In the genomic region with DNA sequence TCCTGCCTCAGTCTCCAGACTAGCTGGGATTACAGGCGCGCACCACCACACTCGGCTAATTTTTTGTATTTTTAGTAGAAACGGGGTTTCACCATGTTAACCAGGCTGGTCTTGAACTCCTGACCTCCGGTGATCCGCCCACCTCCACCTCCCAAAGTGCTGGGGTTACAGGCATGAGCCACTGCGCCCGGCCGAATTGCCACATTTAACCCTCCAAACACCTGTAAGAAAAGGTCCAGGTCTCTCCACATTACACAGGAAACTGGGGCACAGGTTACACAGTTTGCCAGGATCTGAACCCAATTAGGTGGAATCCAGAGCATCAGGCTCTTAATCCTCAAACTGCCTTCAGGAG, we compare ENCODE assay signal across 8 cellular contexts. TPM values are rescaled to one million over a fixed set of nuclear protein-coding genes. Genes with fewer than 3 reads are reported as not detected.
DNase-seq lines count a peak whose midpoint lies in the region; ATAC-seq and TF ChIP-seq lines count a peak whose summit lies in the region.
"Not testable (repeated sequence)": the region's sequence is repeated elsewhere in the genome, so short reads cannot be mapped to it uniquely, and the experiment has no call there.

No MANE protein-coding gene starts in this region.

- TF ChIP-seq EP300 in ovary (IDR thresholded peaks at IDR 0.05): not testable (repeated sequence)

- DNase-seq in activated CD8-positive, alpha-beta T cell treated with anti-CD3 and anti-CD28 coated beads for 36 hours; mammary epithelial cell; fibroblast of lung (ENCODE audit: low read depth in 2 of 2); mesenchymal stem cell: not testable (repeated sequence)
- DNase-seq in ovary: peak in 1 of 5 donors; percentile 20

- H3K4me1 ChIP-seq in HUES64 (ENCODE audit: insufficient read depth, low read length): peaks cover 19% of the 10 kb centered on the region
- peaks cover 51% of the 10 kb centered on the region for H3K4me1 ChIP-seq in mammary epithelial cell (ENCODE audit: insufficient read depth, low read length)
- peaks cover 28% of the 10 kb centered on the region for H3K4me1 ChIP-seq in fibroblast of lung (ENCODE audit: control insufficient read depth, extremely low read depth, insufficient read depth, low read length)
- H3K4me1 ChIP-seq in mesenchymal stem cell (ENCODE audit: control insufficient read depth, insufficient read depth, low read depth, low read length): peaks cover 32% of the 10 kb centered on the region
- H3K4me1 ChIP-seq in ovary (ENCODE audit: insufficient read depth): peaks cover 13% of the 10 kb centered on the region
- H3K4me1 ChIP-seq in subcutaneous abdominal adipose tissue (ENCODE audit: control insufficient read depth in 5 of 5, insufficient read depth in 5 of 5, low read length in 5 of 5): peaks cover 21 to 77% (median 69%) of the 10 kb centered on the region in 5 donors

- not testable (repeated sequence) for H3K23ac ChIP-seq in mesenchymal stem cell (ENCODE audit: low read length in 2 of 2)

- H3K9ac ChIP-seq in HUES64 (ENCODE audit: low read depth, low read length): peak overlapping the region; percentile 27; the same call in 1 of the 2 replicates
- peak overlapping the region; percentile 50 for H3K9ac ChIP-seq in mammary epithelial cell (ENCODE audit: insufficient read depth, low read length)
- H3K9ac ChIP-seq in fibroblast of lung (ENCODE audit: insufficient read depth, low read length): not testable (repeated sequence)
- peak overlapping the region; percentile 74 for H3K9ac ChIP-seq in mesenchymal stem cell (ENCODE audit: low read length)
- peak overlapping the region in 3 of 5 donors; percentile 1 to 65 (median 26) for H3K9ac ChIP-seq in subcutaneous abdominal adipose tissue (ENCODE audit: low read length in 5 of 5)

- H3K9me3 Mint-ChIP-seq in activated CD8-positive, alpha-beta T cell treated with anti-CD3 and anti-CD28 coated beads for 36 hours: not testable (repeated sequence)

- H2BK12ac ChIP-seq in mesenchymal stem cell (ENCODE audit: low read length in 2 of 2): not testable (repeated sequence)

- 91% methylated on average over 9 of the region's 9 CpGs for WGBS in HUES64
- WGBS in mammary epithelial cell (ENCODE audit: low coverage, missing lambda C conversion rate): 84% methylated on average over 9 of the region's 9 CpGs
- 73% methylated on average over 9 of the region's 9 CpGs for WGBS in mesenchymal stem cell
- 70 to 77% (median 75%) methylated on average over 9 of the region's 9 CpGs for WGBS in ovary, 3 donors

- H3K4me2 ChIP-seq in mammary epithelial cell (ENCODE audit: insufficient read depth, low read depth, low read length): peak overlapping the region; percentile 27
- H3K4me2 ChIP-seq in fibroblast of lung (ENCODE audit: extremely low read depth, insufficient read depth, low read length): peak overlapping the region; percentile 37
- H3K4me2 ChIP-seq in mesenchymal stem cell (ENCODE audit: low read length, poor library complexity, severe bottlenecking): not testable (repeated sequence)

- H3K79me1 ChIP-seq in mesenchymal stem cell (replicated peaks; ENCODE audit: low read length, poor library complexity, severe bottlenecking): peaks cover 12% of the 10 kb centered on the region

- H3K4ac ChIP-seq in mesenchymal stem cell (ENCODE audit: low read depth in 1 of 2, low read length in 2 of 2): peak overlapping the region in 1 of 2 experiments; percentile 64

- peak overlapping the region; percentile 37 for H3K27ac Mint-ChIP-seq in activated CD8-positive, alpha-beta T cell treated with anti-CD3 and anti-CD28 coated beads for 36 hours

- in situ Hi-C loops in mammary epithelial cell (cut with MboI; ENCODE audit: low sequenced_read_pairs in 2 of 2): not testable (repeated sequence)

- not testable (repeated sequence) for TF ChIP-seq CTCF in 22Rv1 (IDR thresholded peaks at IDR 0.05); activated CD8-positive, alpha-beta T cell treated with anti-CD3 and anti-CD28 coated beads for 36 hours (IDR thresholded peaks at IDR 0.05); mammary epithelial cell (conservative IDR thresholded peaks at IDR 0.05 in 1 of 2, IDR thresholded peaks at IDR 0.05 in 1 of 2; ENCODE audit: extremely low read depth in 1 of 2, insufficient read depth in 1 of 2, low read depth in 1 of 2, low read length in 2 of 2); fibroblast of lung (conservative IDR thresholded peaks at IDR 0.05 in 1 of 2, IDR thresholded peaks at IDR 0.05 in 1 of 2; ENCODE audit: low read depth in 1 of 2, low read length in 2 of 2); ovary (IDR thresholded peaks at IDR 0.05)

- H3K4me3 Mint-ChIP-seq in activated CD8-positive, alpha-beta T cell treated with anti-CD3 and anti-CD28 coated beads for 36 hours: not testable (repeated sequence)

- peak overlapping the region; percentile 19 for H2BK15ac ChIP-seq in mesenchymal stem cell (ENCODE audit: low read depth, poor library complexity, severe bottlenecking)

- H3K27me3 Mint-ChIP-seq in activated CD8-positive, alpha-beta T cell treated with anti-CD3 and anti-CD28 coated beads for 36 hours: not testable (repeated sequence)

- dilution Hi-C loops in mammary epithelial cell (cut with HindIII; ENCODE audit: low sequenced_read_pairs): loop anchor here (10.0 kb wide), 1 partner anchor 427 kb away; no protein-coding TSS in a partner anchor

- H3K9me3 ChIP-seq in HUES64 (ENCODE audit: insufficient read depth, low read depth, low read length); mammary epithelial cell (replicated peaks; ENCODE audit: insufficient read depth, low read length); fibroblast of lung (ENCODE audit: control insufficient read depth, insufficient read depth, low read depth, low read length); mesenchymal stem cell (ENCODE audit: control insufficient read depth, low read length); ovary; subcutaneous abdominal adipose tissue (ENCODE audit: control insufficient read depth in 5 of 5, low read length in 5 of 5): not testable (repeated sequence)

- TF ChIP-seq POLR2A in ovary (IDR thresholded peaks at IDR 0.05): not testable (repeated sequence)

- peak overlapping the region; percentile 47 for H2AFZ ChIP-seq in mammary epithelial cell (ENCODE audit: low read depth, low read length)
- peak overlapping the region; percentile 51 for H2AFZ ChIP-seq in fibroblast of lung (ENCODE audit: low read length)
- not testable (repeated sequence) for H2AFZ ChIP-seq in mesenchymal stem cell (ENCODE audit: low read depth, low read length)

- not testable (repeated sequence) for H3K36me3 Mint-ChIP-seq in activated CD8-positive, alpha-beta T cell treated with anti-CD3 and anti-CD28 coated beads for 36 hours (ENCODE audit: low read depth)

- peak overlapping the region; percentile 4 to 28 for H3K18ac ChIP-seq in mesenchymal stem cell (ENCODE audit: low read depth in 1 of 2, low read length in 2 of 2)

- not testable (repeated sequence) for H3K14ac ChIP-seq in mesenchymal stem cell (ENCODE audit: low read length in 2 of 2)

- H2AK5ac ChIP-seq in mesenchymal stem cell (ENCODE audit: low read length, severe bottlenecking): peak overlapping the region; percentile 34

- H3K79me2 ChIP-seq in mammary epithelial cell (ENCODE audit: insufficient read depth, low read length); fibroblast of lung (ENCODE audit: control insufficient read depth, insufficient read depth, low read length): not testable (repeated sequence)

- peak overlapping the region; percentile 98 for H3K27ac ChIP-seq in 22Rv1
- H3K27ac ChIP-seq in HUES64 (ENCODE audit: low read depth, low read length): peak overlapping the region; percentile 72; the same call in 1 of the 2 replicates
- H3K27ac ChIP-seq in mammary epithelial cell (ENCODE audit: insufficient read depth, low read depth, low read length): peak overlapping the region; percentile 69
- H3K27ac ChIP-seq in fibroblast of lung (ENCODE audit: insufficient read depth, low read length): peak overlapping the region; percentile 71
- H3K27ac ChIP-seq in mesenchymal stem cell (ENCODE audit: low read length, poor library complexity, severe bottlenecking): peak overlapping the region; percentile 44
- H3K27ac ChIP-seq in ovary: peak overlapping the region; percentile 44 to 50
- H3K27ac ChIP-seq in subcutaneous abdominal adipose tissue (ENCODE audit: low read depth, low read length): peak overlapping the region; percentile 99

- not testable (repeated sequence) for H4K91ac ChIP-seq in mesenchymal stem cell (ENCODE audit: low read length)

- H3K36me3 ChIP-seq in HUES64 (ENCODE audit: insufficient read depth, low read length); mammary epithelial cell (ENCODE audit: insufficient read depth, low read length); fibroblast of lung (ENCODE audit: control insufficient read depth, insufficient read depth, low read length); mesenchymal stem cell (ENCODE audit: control insufficient read depth in 1 of 2, insufficient read depth in 2 of 2, low read depth in 1 of 2, low read length in 2 of 2); ovary; subcutaneous abdominal adipose tissue (ENCODE audit: control insufficient read depth in 5 of 5, insufficient read depth in 5 of 5, low read length in 5 of 5): not testable (repeated sequence)

- H3K4me3 ChIP-seq in HUES64 (ENCODE audit: low read length); mammary epithelial cell (replicated peaks in 1 of 3; ENCODE audit: insufficient read depth in 1 of 3, low read depth in 2 of 3, low read length in 3 of 3); fibroblast of lung (replicated peaks in 1 of 4; ENCODE audit: control extremely low read depth in 1 of 4, insufficient read depth in 1 of 4, low read depth in 3 of 4, low read length in 4 of 4); mesenchymal stem cell (ENCODE audit: insufficient read depth in 1 of 2, low read depth in 1 of 2, low read length in 2 of 2); ovary; subcutaneous abdominal adipose tissue (ENCODE audit: low read depth in 1 of 5, low read length in 5 of 5): not testable (repeated sequence)

- intact Hi-C loops in activated CD8-positive, alpha-beta T cell treated with anti-CD3 and anti-CD28 coated beads for 36 hours (cut with micrococcal nuclease); mammary epithelial cell (cut with micrococcal nuclease); ovary (cut with DNase I): not testable (repeated sequence)

- not testable (repeated sequence) for H3K27me3 ChIP-seq in HUES64 (ENCODE audit: insufficient read depth, low read length); mammary epithelial cell (ENCODE audit: insufficient read depth, low read length); fibroblast of lung (ENCODE audit: control insufficient read depth, insufficient read depth, low read length); mesenchymal stem cell (ENCODE audit: control insufficient read depth in 1 of 2, insufficient read depth in 1 of 2, low read length in 2 of 2); ovary; subcutaneous abdominal adipose tissue (ENCODE audit: control insufficient read depth in 5 of 5, insufficient read depth in 4 of 5, low read length in 5 of 5)

- peaks cover 64% of the 10 kb centered on the region for H3K4me1 Mint-ChIP-seq in activated CD8-positive, alpha-beta T cell treated with anti-CD3 and anti-CD28 coated beads for 36 hours (ENCODE audit: low read depth)

- H4K20me1 ChIP-seq in mammary epithelial cell (ENCODE audit: insufficient read depth, low read length); fibroblast of lung (ENCODE audit: control insufficient read depth, extremely low read depth, insufficient read depth, low read length): not testable (repeated sequence)

- peak overlapping the region; percentile 56 for H4K8ac ChIP-seq in mesenchymal stem cell (ENCODE audit: low read length)

- H2BK120ac ChIP-seq in mesenchymal stem cell (ENCODE audit: low read depth, low read length): not testable (repeated sequence)

- POLR2A ChIA-PET in activated CD8-positive, alpha-beta T cell treated with anti-CD3 and anti-CD28 coated beads for 36 hours (lab: Charles Lee): not testable (repeated sequence)

- not testable (repeated sequence) for H2BK5ac ChIP-seq in mesenchymal stem cell (ENCODE audit: low read depth, low read length, poor library complexity, severe bottlenecking)

- ATAC-seq in activated CD8-positive, alpha-beta T cell treated with anti-CD3 and anti-CD28 coated beads for 36 hours: not testable (repeated sequence)

- CTCF ChIA-PET in activated CD8-positive, alpha-beta T cell treated with anti-CD3 and anti-CD28 coated beads for 36 hours (lab: Charles Lee): interaction anchor here (1.1 to 3.4 kb wide), 4 partner anchors 10 to 175 kb away, joined by 3 to 13 read pairs (median 4); no protein-coding TSS in a partner anchor
- CTCF ChIA-PET in mammary epithelial cell (lab: Charles Lee; ENCODE audit: low non-redundant PET): not testable (repeated sequence)

- BruUV-seq in mammary epithelial cell (replicated peaks; lab: Mats Ljungman, UMichigan): not testable (repeated sequence)

RNA-seq across cellular contexts. Expression of a gene that starts 4.1 kb away (rescaled TPM):
- 6.4 TPM for polyA plus RNA-seq in HUES64 (2013, experiment 1 of 2)
- 12.7 TPM for polyA plus RNA-seq in HUES64 (2013, experiment 2 of 2)
- total RNA-seq in activated CD8-positive, alpha-beta T cell treated with anti-CD3 and anti-CD28 coated beads for 36 hours: 10 to 100 TPM; 52.4 to 53.6 TPM
- total RNA-seq in mammary epithelial cell: 10 to 100 TPM; 12.8 to 20.2 TPM
- 7.8 TPM for polyA plus RNA-seq in mammary epithelial cell
- polyA minus RNA-seq in mammary epithelial cell: 7.9 TPM
- total RNA-seq in fibroblast of lung: 24.9 and 29.9 TPM in 2 replicates
- polyA plus RNA-seq in fibroblast of lung: 4.4 and 4.8 TPM in 2 replicates
- 3.2 and 5.1 TPM in 2 replicates for polyA plus RNA-seq in fibroblast of lung (2012)
- 24.8 and 39.5 TPM in 2 replicates for polyA minus RNA-seq in fibroblast of lung (ENCODE audit: low replicate concordance)
- 3.7 TPM for polyA plus RNA-seq in mesenchymal stem cell (2013, experiment 1 of 2)
- polyA plus RNA-seq in mesenchymal stem cell (2013, experiment 2 of 2): 4.4 TPM
- total RNA-seq in ovary: 10 to 100 TPM; 22.5 to 60.5 (median 39.4) TPM
- 10 to 100 TPM; 16.4 to 68.4 TPM for polyA plus RNA-seq in ovary

RNA-seq across cellular contexts. Expression of a gene that starts 24.2 kb away (rescaled TPM):
- 3.0 TPM for polyA plus RNA-seq in HUES64 (2013, experiment 1 of 2)
- polyA plus RNA-seq in HUES64 (2013, experiment 2 of 2): 3.2 TPM
- total RNA-seq in activated CD8-positive, alpha-beta T cell treated with anti-CD3 and anti-CD28 coated beads for 36 hours: 10 to 100 TPM; 12.5 to 13.7 TPM
- total RNA-seq in mammary epithelial cell: 10 to 100 TPM; 17.0 to 48.5 TPM
- polyA plus RNA-seq in mammary epithelial cell: 13.9 TPM
- 5.3 TPM for polyA minus RNA-seq in mammary epithelial cell
- total RNA-seq in fibroblast of lung: 20.5 and 26.3 TPM in 2 replicates
- 8.8 and 18.5 TPM in 2 replicates for polyA plus RNA-seq in fibroblast of lung
- 13.1 and 24.4 TPM in 2 replicates for polyA plus RNA-seq in fibroblast of lung (2012)
- 4.9 and 10.7 TPM in 2 replicates for polyA minus RNA-seq in fibroblast of lung (ENCODE audit: low replicate concordance)
- 9.1 TPM for polyA plus RNA-seq in mesenchymal stem cell (2013, experiment 1 of 2)
- 8.8 TPM for polyA plus RNA-seq in mesenchymal stem cell (2013, experiment 2 of 2)
- 100 to 1,000 TPM in 1 of 7 donors, 10 to 100 TPM in 6; 15.0 to 153 (median 19.4) TPM for total RNA-seq in ovary
- 10 to 100 TPM; 13.3 to 25.2 TPM for polyA plus RNA-seq in ovary

Comparison
In these comparisons a context has a peak if more than half of its experiments do, and no peak if none do; other contexts are left out.
1. H3K27ac ChIP-seq: peak in every context shown above with its lines; median percentile 99 in subcutaneous abdominal adipose tissue; 98 in 22Rv1; 72 in HUES64; 71 in fibroblast of lung; 69 in mammary epithelial cell; 47 in ovary; 44 in mesenchymal stem cell.